ENCODE assay signal across 27 cellular contexts in genomic region chr1:200213392-200213791, GRCh38.
"Had no signal": no experiment of that assay in that cellular context is flagged by ENCODE, and none has a peak within 500 bp of the region (broad histone marks: within the 10 kb centered on the region; RNA-seq: fewer than 3 reads in every experiment).

No MANE protein-coding gene starts in this region.

- H3K36me3 Mint-ChIP-seq: stimulated activated effector memory CD8-positive, alpha-beta T cell treated with anti-CD3 and anti-CD28 coated beads, Interleukin-12 subunit alpha, Interleukin-12 subunit beta, amount 100 ng/mL, for 72 hours; type B pancreatic cell had no signal

- H3K4me3 Mint-ChIP-seq: stimulated activated effector memory CD8-positive, alpha-beta T cell treated with anti-CD3 and anti-CD28 coated beads, Interleukin-12 subunit alpha, Interleukin-12 subunit beta, amount 100 ng/mL, for 72 hours; stimulated activated memory B cell treated with anti-CD40 and anti-IgM and Interleukin-4, amounts not matched to agents 10 μg/mL and 1 μg/mL and 100 μg/mL, for 72 hours; stimulated activated naive B cell treated with anti-CD40 and anti-IgM and Interleukin-4, amounts not matched to agents 10 μg/mL and 1 μg/mL and 100 μg/mL, for 72 hours; stimulated activated naive CD8-positive, alpha-beta T cell treated with anti-CD3 and anti-CD28 coated beads, Interleukin-15, amount 100 ng/mL, for 72 hours; stimulated activated naive CD8-positive, alpha-beta T cell treated with anti-CD3 and anti-CD28 coated beads, Interleukin-15, Interleukin-2, amounts not matched to agents 100 ng/mL and 50 ng/mL, for 24 hours; type B pancreatic cell had no signal

- H3K36me3 ChIP-seq: stomach, suprapubic skin, thoracic aorta, thyroid gland, tibial artery, tibial nerve, transverse colon, upper lobe of left lung, upper lobe of right lung, uterus, vagina had no signal

- H3K4me1 ChIP-seq: stomach, suprapubic skin, thyroid gland, tibial artery, tibial nerve, transverse colon, upper lobe of left lung, upper lobe of right lung, uterus, vagina had no signal

- H3K27ac Mint-ChIP-seq: stimulated activated effector memory CD8-positive, alpha-beta T cell treated with anti-CD3 and anti-CD28 coated beads, Interleukin-12 subunit alpha, Interleukin-12 subunit beta, amount 100 ng/mL, for 72 hours; stimulated activated memory B cell treated with anti-CD40 and anti-IgM and Interleukin-4, amounts not matched to agents 10 μg/mL and 1 μg/mL and 100 μg/mL, for 72 hours; stimulated activated naive B cell treated with anti-CD40 and anti-IgM and Interleukin-4, amounts not matched to agents 10 μg/mL and 1 μg/mL and 100 μg/mL, for 72 hours; stimulated activated naive CD8-positive, alpha-beta T cell treated with anti-CD3 and anti-CD28 coated beads, Interleukin-15, amount 100 ng/mL, for 72 hours; stimulated activated naive CD8-positive, alpha-beta T cell treated with anti-CD3 and anti-CD28 coated beads, Interleukin-15, Interleukin-2, amounts not matched to agents 100 ng/mL and 50 ng/mL, for 24 hours; type B pancreatic cell had no signal

- ATAC-seq: stimulated activated effector memory CD8-positive, alpha-beta T cell treated with anti-CD3 and anti-CD28 coated beads, Interleukin-12 subunit alpha, Interleukin-12 subunit beta, amount 100 ng/mL, for 72 hours; stimulated activated memory B cell treated with anti-CD40 and anti-IgM and Interleukin-4, amounts not matched to agents 10 μg/mL and 1 μg/mL and 100 μg/mL, for 72 hours; stimulated activated naive B cell treated with anti-CD40 and anti-IgM and Interleukin-4, amounts not matched to agents 10 μg/mL and 1 μg/mL and 100 μg/mL, for 72 hours; stimulated activated naive CD8-positive, alpha-beta T cell treated with anti-CD3 and anti-CD28 coated beads, Interleukin-15, amount 100 ng/mL, for 72 hours; stimulated activated naive CD8-positive, alpha-beta T cell treated with anti-CD3 and anti-CD28 coated beads, Interleukin-15, Interleukin-2, amounts not matched to agents 100 U/mL and 50 U/mL, for 24 hours; upper lobe of right lung had no signal

- H3K4me1 Mint-ChIP-seq: stimulated activated effector memory CD8-positive, alpha-beta T cell treated with anti-CD3 and anti-CD28 coated beads, Interleukin-12 subunit alpha, Interleukin-12 subunit beta, amount 100 ng/mL, for 72 hours; stimulated activated naive B cell treated with anti-CD40 and anti-IgM and Interleukin-4, amounts not matched to agents 10 μg/mL and 1 μg/mL and 100 μg/mL, for 72 hours had no signal

- FAIRE-seq: urothelium cell line had no signal

- H3K9me3 ChIP-seq: suprapubic skin, thoracic aorta, thyroid gland, tibial nerve, transverse colon, upper lobe of left lung, upper lobe of right lung, uterus, vagina had no signal

- H3K27ac ChIP-seq: stomach, suprapubic skin, thoracic aorta, thyroid gland, tibial artery, tibial nerve, transverse colon, upper lobe of left lung, upper lobe of right lung, uterus, vagina had no signal

- DNase-seq: stimulated activated CD4-positive, alpha-beta T cell treated with anti-CD3 and anti-CD28 coated beads, Interleukin-2, amount 100 ng/mL, for 48 hours; stimulated activated CD4-positive, alpha-beta T cell treated with anti-CD3 and anti-CD28 coated beads, Interleukin-4, amount 100 ng/mL, for 1 hour; stimulated activated CD4-positive, alpha-beta T cell treated with anti-CD3 and anti-CD28 coated beads, Interleukin-4, amount 100 ng/mL, for 24 hours; stimulated activated CD4-positive, alpha-beta T cell treated with anti-CD3 and anti-CD28 coated beads, Interleukin-4, amount 100 ng/mL, for 4 hours; stimulated activated CD8-positive, alpha-beta memory T cell treated with anti-CD3 and anti-CD28 coated beads, Interleukin-4, amount 100 ng/mL, for 48 hours; stimulated activated naive B cell treated with anti-CD40 and anti-IgM and Interleukin-4, amounts not matched to agents 10 μg/mL and 1 μg/mL and 100 μg/mL, for 72 hours; stimulated activated naive CD4-positive, alpha-beta T cell; stimulated activated naive CD4-positive, alpha-beta T cell treated with Interleukin-2 at 50 U/mL for 16 hours; stimulated activated naive CD8-positive, alpha-beta T cell treated with anti-CD3 and anti-CD28 coated beads, Interleukin-15, amount 100 ng/mL, for 72 hours; stimulated activated naive CD8-positive, alpha-beta T cell treated with anti-CD3 and anti-CD28 coated beads, Interleukin-15, Interleukin-2, amounts not matched to agents 100 U/mL and 50 U/mL, for 24 hours; stomach; substantia nigra; thyroid gland; tibial artery; transverse colon; upper lobe of right lung; uterus had no signal

- H3K4me3 ChIP-seq: stomach, suprapubic skin, thoracic aorta, thyroid gland, tibial artery, tibial nerve, transverse colon, upper lobe of left lung, upper lobe of right lung, uterus, vagina had no signal

- H3K27me3 ChIP-seq: stomach, suprapubic skin, thyroid gland, tibial artery, tibial nerve, transverse colon, upper lobe of left lung, upper lobe of right lung, uterus, vagina had no signal

- H3K27me3 Mint-ChIP-seq: stimulated activated memory B cell treated with anti-CD40 and anti-IgM and Interleukin-4, amounts not matched to agents 10 μg/mL and 1 μg/mL and 100 μg/mL, for 72 hours had no signal
